In genomic region chr1:86396503-86396900, GRCh38 we compare ENCODE assay signal across 8 cellular contexts. TPM values are rescaled to one million over a fixed set of nuclear protein-coding genes. Genes with fewer than 3 reads are reported as not detected.
DNase-seq lines count a peak whose midpoint lies in the region; ATAC-seq and TF ChIP-seq lines count a peak whose summit lies in the region.

No MANE protein-coding gene starts in this region.

- CTCF ChIA-PET in CD8-positive, alpha-beta memory T cell (lab: Charles Lee): interaction anchor here (0.6 to 2.1 kb wide), 8 partner anchors 9 to 518 kb away, joined by 3 to 10 read pairs (median 3); partner anchors contain the start of genes HS2ST1 and SH3GLB1

- H3K27ac ChIP-seq in CD8-positive, alpha-beta memory T cell (ENCODE audit: low read depth, low read length): peak overlapping the region; percentile 81
- H3K27ac ChIP-seq in HUES48 (ENCODE audit: low read depth, low read length) (peak overlapping the region; percentile 82), lung (ENCODE audit: low read depth in 1 of 2, low read length in 1 of 2) (peak overlapping the region; percentile 24 to 84)

- POLR2A ChIA-PET in CD8-positive, alpha-beta memory T cell (lab: Charles Lee): interaction anchor here (0.7 to 1.5 kb wide), 6 partner anchors 9 to 320 kb away, joined by 3 to 15 read pairs (median 3); partner anchors contain the start of gene SH3GLB1

- no peaks in the 10 kb centered on the region for H3K9me3 ChIP-seq in CD8-positive, alpha-beta memory T cell (ENCODE audit: low read length)
- H3K9me3 ChIP-seq in HUES48 (ENCODE audit: control insufficient read depth, insufficient read depth, low read length) (no peaks in the 10 kb centered on the region), lung (ENCODE audit: control insufficient read depth in 2 of 2, insufficient read depth in 1 of 2, low read length in 1 of 2) (no peaks in the 10 kb centered on the region)

- no peak for DNase-seq in CD8-positive, alpha-beta memory T cell
- DNase-seq in astrocyte of the spinal cord (ENCODE audit: low read depth, low spot score) (no peak), lung (ENCODE audit: low spot score) (no peak), activated gamma-delta T cell treated with Interleukin-2 at 50 U/mL for 16 hours (no peak), ecto neural progenitor cell (ENCODE audit: low spot score) (no peak)
- DNase-seq in stimulated activated CD4-positive, alpha-beta T cell treated with anti-CD3 and anti-CD28 coated beads, Interleukin-4, amount 100 ng/mL, for 24 hours: no peak

- H3K27me3 Mint-ChIP-seq in CD8-positive, alpha-beta memory T cell: no peaks in the 10 kb centered on the region

- peaks cover 4 to 20% (median 5%) of the 10 kb centered on the region in 3 donors for H3K36me3 Mint-ChIP-seq in CD8-positive, alpha-beta memory T cell

- H3K4me3 Mint-ChIP-seq in CD8-positive, alpha-beta memory T cell: peak overlapping the region; percentile 95 to 100 (median 98)

- H3K36me3 ChIP-seq in CD8-positive, alpha-beta memory T cell (ENCODE audit: insufficient read depth, low read length): no peaks in the 10 kb centered on the region
- H3K36me3 ChIP-seq in HUES48 (ENCODE audit: control insufficient read depth, insufficient read depth, low read length): no peaks in the 10 kb centered on the region
- no peaks in the 10 kb centered on the region for H3K36me3 ChIP-seq in lung (ENCODE audit: control insufficient read depth in 2 of 2, insufficient read depth in 2 of 2, low read length in 2 of 2)

- in situ Hi-C loops in astrocyte of the spinal cord (cut with HindIII; ENCODE audit: low sequenced_read_pairs): no loop called here

- no peak for TF ChIP-seq CTCF in astrocyte of the spinal cord (IDR thresholded peaks at IDR 0.05; ENCODE audit: low read depth, low read length)
- no peak for TF ChIP-seq CTCF in lung (IDR thresholded peaks at IDR 0.05; ENCODE audit: control extremely low read depth, extremely low read depth)

- WGBS in lung, 2 donors: 1 to 3% methylated on average over 9 of the region's 9 CpGs

- H3K9me3 Mint-ChIP-seq in CD8-positive, alpha-beta memory T cell: no peaks in the 10 kb centered on the region

- peak overlapping the region; percentile 85 to 99 (median 98) for H3K27ac Mint-ChIP-seq in CD8-positive, alpha-beta memory T cell

- H3K4me1 ChIP-seq in CD8-positive, alpha-beta memory T cell (ENCODE audit: insufficient read depth, low read length): peaks cover 21% of the 10 kb centered on the region
- H3K4me1 ChIP-seq in HUES48 (ENCODE audit: control insufficient read depth, insufficient read depth, low read length) (peaks cover 7% of the 10 kb centered on the region), lung (ENCODE audit: control insufficient read depth in 2 of 2, insufficient read depth in 2 of 2, low read length in 2 of 2) (peaks cover 4 to 6% of the 10 kb centered on the region in 2 donors)

- peak overlapping the region; percentile 54; the same call in 1 of the 2 replicates for H3K9ac ChIP-seq in HUES48 (ENCODE audit: low read depth, low read length)

- ATAC-seq in GM21367 (IDR thresholded peaks at IDR 0.05; ENCODE audit: unreplicated experiment) (peak; percentile 30), lung (ENCODE audit: insufficient read depth, low FRiP score) (no peak)

- H3K27me3 ChIP-seq in CD8-positive, alpha-beta memory T cell (ENCODE audit: insufficient read depth, low read length, poor library complexity, severe bottlenecking): no peaks in the 10 kb centered on the region
- H3K27me3 ChIP-seq in HUES48 (ENCODE audit: control insufficient read depth, insufficient read depth, low read length) (no peaks in the 10 kb centered on the region), lung (ENCODE audit: control insufficient read depth, insufficient read depth) (no peaks in the 10 kb centered on the region)

- H3K4me1 Mint-ChIP-seq in CD8-positive, alpha-beta memory T cell: peaks cover 50 to 62% (median 53%) of the 10 kb centered on the region in 3 donors

- H3K4me3 ChIP-seq in CD8-positive, alpha-beta memory T cell (ENCODE audit: low read length): peak overlapping the region; percentile 79
- H3K4me3 ChIP-seq in HUES48 (ENCODE audit: low read depth, low read length): peak overlapping the region; percentile 71
- H3K4me3 ChIP-seq in astrocyte of the spinal cord (ENCODE audit: low read depth, low read length): peak overlapping the region; percentile 85
- H3K4me3 ChIP-seq in lung: peak overlapping the region; percentile 26

RNA-seq across cellular contexts. Expression of gene ODF2L, which starts 0.4 kb away (rescaled TPM):
- 10 to 100 TPM; 27.6 to 30.1 TPM for total RNA-seq in CD8-positive, alpha-beta memory T cell
- 52.9 TPM for polyA plus RNA-seq in CD8-positive, alpha-beta memory T cell
- 100 to 1,000 TPM in 1 of 2 donors, 10 to 100 TPM in 1; 60.9 to 127 TPM for total RNA-seq in lung
- polyA plus RNA-seq in lung: 10 to 100 TPM; 16.5 to 81.9 TPM

RNA-seq across cellular contexts. Expression of gene CLCA2, which starts 27.5 kb away (rescaled TPM):
- not detected for total RNA-seq in CD8-positive, alpha-beta memory T cell
- not detected for polyA plus RNA-seq in CD8-positive, alpha-beta memory T cell
- total RNA-seq in lung: 1 to 10 TPM in 1 of 2 donors, under 1 TPM in 1; 0.17 to 1.8 TPM
- under 1 TPM; 0.67 to 0.97 TPM for polyA plus RNA-seq in lung

Comparison
In these comparisons a context has a peak if more than half of its experiments do, and no peak if none do; other contexts are left out.
1. H3K4me3 ChIP-seq: peak in every context shown above with its lines; median percentile 85 in astrocyte of the spinal cord; 79 in CD8-positive, alpha-beta memory T cell; 71 in HUES48; 26 in lung.